Comparison of ENCODE assay signal across 8 cellular contexts in genomic region chr19:4456566-4456842, GRCh38. TPM values are rescaled to one million over a fixed set of nuclear protein-coding genes. Genes with fewer than 3 reads are reported as not detected.
DNase-seq lines count a peak whose midpoint lies in the region; ATAC-seq, FAIRE-seq and TF ChIP-seq lines count a peak whose summit lies in the region.

No MANE protein-coding gene starts in this region.

- H3K9ac ChIP-seq in Loucy (ENCODE audit: low read depth, low read length, poor library complexity, severe bottlenecking) = peak overlapping the region; percentile 72
- H3K9ac ChIP-seq in trophoblast cell (ENCODE audit: low read length) = no peak overlapping the region

- no peak overlapping the region for H3K27ac ChIP-seq in trophoblast cell (ENCODE audit: low read depth, low read length)

- no peak overlapping the region for H2BK120ac ChIP-seq in trophoblast cell (ENCODE audit: insufficient read depth, low read length, poor library complexity)

- H3F3A ChIP-seq in Loucy (ENCODE audit: low read depth) = no peaks in the 10 kb centered on the region

- peak overlapping the region; percentile 77 for H3K4me3 Mint-ChIP-seq in activated naive CD4-positive, alpha-beta T cell treated with anti-CD3 and anti-CD28 coated beads, Interleukin-2, amount 10 ng/mL, durations not matched to agents 7 days and 5 days

- H3K18ac ChIP-seq in trophoblast cell (ENCODE audit: low read length) = peak overlapping the region; percentile 82

- TF ChIP-seq CTCF in Loucy (conservative IDR thresholded peaks at IDR 0.05; ENCODE audit: low read length) = no peak

- WGBS in trophoblast cell (ENCODE audit: extremely low coverage, insufficient coverage, insufficient read length) = no CpG with 5 or more reads among the region's 8 CpGs

- H3K23ac ChIP-seq in trophoblast cell (ENCODE audit: low read length) = no peak overlapping the region

- peaks cover 5% of the 10 kb centered on the region for H3K36me3 Mint-ChIP-seq in activated naive CD4-positive, alpha-beta T cell treated with anti-CD3 and anti-CD28 coated beads, Interleukin-2, amount 10 ng/mL, durations not matched to agents 7 days and 5 days

- H2AFZ ChIP-seq in Loucy (ENCODE audit: low read length) (no peak overlapping the region), trophoblast cell (ENCODE audit: insufficient read depth, low read length, poor library complexity) (no peak overlapping the region)

- H3K14ac ChIP-seq in trophoblast cell (ENCODE audit: low read length) = peak overlapping the region; percentile 40

- H3K4me1 ChIP-seq in Loucy (ENCODE audit: insufficient read depth, low read length, poor library complexity, severe bottlenecking) (peaks cover 15% of the 10 kb centered on the region), trophoblast cell (ENCODE audit: control insufficient read depth in 1 of 2, insufficient read depth in 2 of 2, low read length in 2 of 2) (peaks cover 3 to 8% of the 10 kb centered on the region in 2 experiments)

- no peak for ATAC-seq in GM18519 (IDR thresholded peaks at IDR 0.05; ENCODE audit: low FRiP score, unreplicated experiment)

- no peak overlapping the region for H2BK5ac ChIP-seq in trophoblast cell (ENCODE audit: low read depth, low read length, poor library complexity)

- no peak overlapping the region for H4K91ac ChIP-seq in trophoblast cell (ENCODE audit: low read depth, low read length)

- H3K79me2 ChIP-seq in Loucy (ENCODE audit: insufficient read depth, low read length) (peaks cover 30% of the 10 kb centered on the region), trophoblast cell (ENCODE audit: control insufficient read depth, insufficient read depth, low read length, poor library complexity) (peaks cover 7% of the 10 kb centered on the region)

- peak; percentile 27 for DNase-seq in DMS79 treated with DMSO at 0.1 percent for 48 hours (lab: John Stamatoyannopoulos, UW)
- no peak for DNase-seq in activated naive CD4-positive, alpha-beta T cell treated with anti-CD3 and anti-CD28 coated beads, Interleukin-2, amount 10 ng/mL, durations not matched to agents 7 days and 5 days
- DNase-seq in head of caudate nucleus = peak in 34 of 42 donors; percentile 24 to 80 (median 53)
- peak; percentile 32 to 45 for DNase-seq in trophoblast cell
- DNase-seq in GM19239 (ENCODE audit: insufficient read length, low spot score) = no peak
- no peak for DNase-seq in iPS-NIHi11 (ENCODE audit: low spot score)

- no peak for FAIRE-seq in GM19239 (lab: Jason Lieb, UNC)

- peaks cover 11% of the 10 kb centered on the region; the same call in 1 of the 2 replicates for H3K36me3 ChIP-seq in Loucy (ENCODE audit: insufficient read depth, low read length)
- H3K36me3 ChIP-seq in trophoblast cell (ENCODE audit: control insufficient read depth in 1 of 2, insufficient read depth in 2 of 2, low read length in 2 of 2) = peaks cover 17 to 19% of the 10 kb centered on the region in 2 experiments

- peak overlapping the region; percentile 83 for H3K27ac Mint-ChIP-seq in activated naive CD4-positive, alpha-beta T cell treated with anti-CD3 and anti-CD28 coated beads, Interleukin-2, amount 10 ng/mL, durations not matched to agents 7 days and 5 days

- no peaks in the 10 kb centered on the region for H3K9me3 Mint-ChIP-seq in activated naive CD4-positive, alpha-beta T cell treated with anti-CD3 and anti-CD28 coated beads, Interleukin-2, amount 10 ng/mL, durations not matched to agents 7 days and 5 days

- peaks cover 5% of the 10 kb centered on the region for H3K79me1 ChIP-seq in trophoblast cell (ENCODE audit: low read length)

- H3K27me3 ChIP-seq in Loucy (ENCODE audit: insufficient read depth, low read length, poor library complexity, severe bottlenecking) (no peaks in the 10 kb centered on the region), trophoblast cell (ENCODE audit: insufficient read depth, low read length) (no peaks in the 10 kb centered on the region)

- H3K27me3 Mint-ChIP-seq in activated naive CD4-positive, alpha-beta T cell treated with anti-CD3 and anti-CD28 coated beads, Interleukin-2, amount 10 ng/mL, durations not matched to agents 7 days and 5 days = peaks cover 5% of the 10 kb centered on the region

- H3K9me3 ChIP-seq in Loucy (ENCODE audit: insufficient read depth, low read depth, low read length) = no peaks in the 10 kb centered on the region
- H3K9me3 ChIP-seq in trophoblast cell (ENCODE audit: insufficient read depth, low read depth, low read length) = no peaks in the 10 kb centered on the region

- H2BK12ac ChIP-seq in trophoblast cell (ENCODE audit: low read length) = no peak overlapping the region

- intact Hi-C loops in head of caudate nucleus (cut with DNase I) = loop anchor here (10.0 kb wide), 1 partner anchor 52 kb away; the partner anchor contains the start of genes CHAF1A and SH3GL1

- H4K8ac ChIP-seq in trophoblast cell (ENCODE audit: low read depth, low read length) = peak overlapping the region; percentile 79

- H3K4me3 ChIP-seq in Loucy (ENCODE audit: low read length, poor library complexity, severe bottlenecking) (peak overlapping the region; percentile 90), trophoblast cell (ENCODE audit: low read depth, low read length) (peak overlapping the region; percentile 73)

- peak overlapping the region; percentile 11 for H2AK5ac ChIP-seq in trophoblast cell (ENCODE audit: low read length)

- peaks cover 24% of the 10 kb centered on the region for H4K20me1 ChIP-seq in Loucy (ENCODE audit: insufficient read depth, low read length, poor library complexity, severe bottlenecking)

- H3K4ac ChIP-seq in trophoblast cell (ENCODE audit: low read depth, low read length) = no peak overlapping the region

- H3K9me2 ChIP-seq in Loucy (replicated peaks; ENCODE audit: low read depth, low read length) = no peaks in the 10 kb centered on the region

- H3K4me1 Mint-ChIP-seq in activated naive CD4-positive, alpha-beta T cell treated with anti-CD3 and anti-CD28 coated beads, Interleukin-2, amount 10 ng/mL, durations not matched to agents 7 days and 5 days = peaks cover 21% of the 10 kb centered on the region

- H3K4me2 ChIP-seq in Loucy (ENCODE audit: low read depth, low read length, poor library complexity, severe bottlenecking) (peak overlapping the region; percentile 79), trophoblast cell (ENCODE audit: low read length) (peak overlapping the region; percentile 84)

- CTCF ChIA-PET in activated naive CD4-positive, alpha-beta T cell treated with anti-CD3 and anti-CD28 coated beads, Interleukin-2, amount 10 ng/mL, durations not matched to agents 7 days and 5 days (lab: Charles Lee) = interaction anchor here (1.8 kb wide), 1 partner anchor 189 kb away, joined by 4 read pairs; no protein-coding TSS in a partner anchor

- H4K12ac ChIP-seq in trophoblast cell (ENCODE audit: low read depth, low read length) = peak overlapping the region; percentile 67

RNA-seq across cellular contexts. Expression of gene UBXN6, which starts 1.1 kb away (rescaled TPM):
- polyA plus RNA-seq in trophoblast cell (2013) = 41.6 and 44.8 TPM in 2 replicates

RNA-seq across cellular contexts. Expression of gene HDGFL2, which starts 15.6 kb away (rescaled TPM):
- polyA plus RNA-seq in trophoblast cell (2013) = 48.0 and 49.8 TPM in 2 replicates

RNA-seq across cellular contexts. Expression of gene CHAF1A, which starts 54.1 kb away (rescaled TPM):
- 27.6 and 28.9 TPM in 2 replicates for polyA plus RNA-seq in trophoblast cell (2013)

RNA-seq across cellular contexts. Expression of gene SH3GL1, which starts 56.2 kb away (rescaled TPM):
- 134 and 142 TPM in 2 replicates for polyA plus RNA-seq in trophoblast cell (2013)

Comparison
In these comparisons a context has a peak if more than half of its experiments do, and no peak if none do; other contexts are left out.
1. DNase-seq: peak in DMS79 treated with DMSO at 0.1 percent for 48 hours (single experiment), head of caudate nucleus (34 of 42) and trophoblast cell (2 of 2); none in activated naive CD4-positive, alpha-beta T cell treated with anti-CD3 and anti-CD28 coated beads, Interleukin-2, amount 10 ng/mL, durations not matched to agents 7 days and 5 days (single experiment), GM19239 (single experiment) and iPS-NIHi11 (single experiment).